Comparison of ENCODE assay signal across 24 cellular contexts in genomic region chr2:166464187-166464586, GRCh38. TPM values are rescaled to one million over a fixed set of nuclear protein-coding genes. Genes with fewer than 3 reads are reported as not detected.
DNase-seq lines count a peak whose midpoint lies in the region; ATAC-seq, FAIRE-seq and TF ChIP-seq lines count a peak whose summit lies in the region.
"Had no signal": no experiment of that assay in that cellular context is flagged by ENCODE, and none has a peak within 500 bp of the region (broad histone marks: within the 10 kb centered on the region; RNA-seq: fewer than 3 reads in every experiment).

No MANE protein-coding gene starts in this region.

- H3K9me3 Mint-ChIP-seq in MCF 10A (ENCODE audit: unreplicated experiment) = no peaks in the 10 kb centered on the region

- H3K36me3 Mint-ChIP-seq in MCF 10A (ENCODE audit: insufficient read depth, unreplicated experiment) = no peaks in the 10 kb centered on the region

- intact Hi-C loops in MCF 10A (cut with micrococcal nuclease) (no loop called here), mammary epithelial cell (cut with micrococcal nuclease) (no loop called here)

- H3K36me3 ChIP-seq in mammary epithelial cell (ENCODE audit: insufficient read depth, low read length) (no peaks in the 10 kb centered on the region), bronchial epithelial cell (ENCODE audit: control insufficient read depth, insufficient read depth, low read length) (no peaks in the 10 kb centered on the region)
- H3K36me3 ChIP-seq: BLaER1 treated with 17β-estradiol and CSF1 and Interleukin-3, amounts not matched to agents 10 nM and 100 nM; SJSA1 had no signal

- H3K9ac ChIP-seq in mammary epithelial cell (ENCODE audit: insufficient read depth, low read length) = no peak overlapping the region
- H3K9ac ChIP-seq: BLaER1 treated with 17β-estradiol and CSF1 and Interleukin-3, amounts not matched to agents 10 nM and 100 nM had no signal

- no peak for FAIRE-seq in bronchial epithelial cell (lab: Jason Lieb, UNC)
- FAIRE-seq: GM12891, GM18507, H1, HepG2 had no signal

- 56% methylated on average over 1 of the region's 1 CpG for WGBS in mammary epithelial cell (ENCODE audit: low coverage, missing lambda C conversion rate)

- no peaks in the 10 kb centered on the region for H3K9me3 ChIP-seq in mammary epithelial cell (replicated peaks; ENCODE audit: insufficient read depth, low read length)
- H3K9me3 ChIP-seq: BLaER1 treated with 17β-estradiol and CSF1 and Interleukin-3, amounts not matched to agents 10 nM and 100 nM; SJSA1 had no signal

- no peaks in the 10 kb centered on the region for H3K4me1 ChIP-seq in mammary epithelial cell (ENCODE audit: insufficient read depth, low read length)
- H3K4me1 ChIP-seq: BLaER1 treated with 17β-estradiol and CSF1 and Interleukin-3, amounts not matched to agents 10 nM and 100 nM; SJSA1 had no signal

- BruUV-seq in MCF 10A (replicated peaks; lab: Mats Ljungman, UMichigan) = no TSS peak
- no TSS peak for BruUV-seq in mammary epithelial cell (replicated peaks; lab: Mats Ljungman, UMichigan)

- TF ChIP-seq CTCF in MCF 10A (IDR thresholded peaks at IDR 0.05; ENCODE audit: unreplicated experiment) (no peak), mammary epithelial cell (conservative IDR thresholded peaks at IDR 0.05 in 1 of 2, IDR thresholded peaks at IDR 0.05 in 1 of 2; ENCODE audit: extremely low read depth in 1 of 2, insufficient read depth in 1 of 2, low read depth in 1 of 2, low read length in 2 of 2) (no peak), bronchial epithelial cell (IDR thresholded peaks at IDR 0.05; ENCODE audit: insufficient read depth, low read length, severe bottlenecking) (no peak), fibroblast of the aortic adventitia (IDR thresholded peaks at IDR 0.05; ENCODE audit: insufficient read depth, low read length) (no peak)

- no peak overlapping the region for H3K27ac ChIP-seq in mammary epithelial cell (ENCODE audit: insufficient read depth, low read depth, low read length)
- H3K27ac ChIP-seq: BLaER1 treated with 17β-estradiol and CSF1 and Interleukin-3, amounts not matched to agents 10 nM and 100 nM; RWPE1; SJSA1 had no signal

- no peak overlapping the region for H3K4me3 ChIP-seq in mammary epithelial cell (replicated peaks in 1 of 3; ENCODE audit: insufficient read depth in 1 of 3, low read depth in 2 of 3, low read length in 3 of 3)
- H3K4me3 ChIP-seq in bronchial epithelial cell (ENCODE audit: low read depth, low read length) = no peak overlapping the region
- no peak overlapping the region for H3K4me3 ChIP-seq in fibroblast of the aortic adventitia (ENCODE audit: low read depth, low read length)
- H3K4me3 ChIP-seq: BLaER1 treated with 17β-estradiol and CSF1 and Interleukin-3, amounts not matched to agents 10 nM and 100 nM; SJSA1 had no signal

- H3K4me2 ChIP-seq in mammary epithelial cell (ENCODE audit: insufficient read depth, low read depth, low read length) = no peak overlapping the region
- H3K4me2 ChIP-seq: BLaER1 treated with 17β-estradiol and CSF1 and Interleukin-3, amounts not matched to agents 10 nM and 100 nM had no signal

- DNase-seq in MCF 10A (ENCODE audit: unreplicated experiment) (peak; percentile 10), mammary epithelial cell (no peak), bronchial epithelial cell (ENCODE audit: low read depth) (peak; percentile 30), fibroblast of the aortic adventitia (ENCODE audit: low read depth) (peak; percentile 0), NCI-H510A treated with DMSO at 0.1 percent for 48 hours (lab: John Stamatoyannopoulos, UW) (no peak), DMS114 treated with DMSO at 0.1 percent for 48 hours (lab: John Stamatoyannopoulos, UW; ENCODE audit: unreplicated experiment) (no peak)
- DNase-seq: DND-41, GF-D8, Karpas-422, MV-4-11, NCI-H1417, NCI-H187 treated with DMSO at 0.1 percent for 48 hours, NCI-H69, OCI-M1 had no signal

- dilution Hi-C loops in mammary epithelial cell (cut with HindIII; ENCODE audit: low sequenced_read_pairs) = no loop called here

- no peaks in the 10 kb centered on the region for H3K27me3 Mint-ChIP-seq in MCF 10A (ENCODE audit: insufficient read depth, unreplicated experiment)

- no peaks in the 10 kb centered on the region for H3K79me2 ChIP-seq in mammary epithelial cell (ENCODE audit: insufficient read depth, low read length)

- no peaks in the 10 kb centered on the region for H4K20me1 ChIP-seq in mammary epithelial cell (ENCODE audit: insufficient read depth, low read length)
- H4K20me1 ChIP-seq: BLaER1 treated with 17β-estradiol and CSF1 and Interleukin-3, amounts not matched to agents 10 nM and 100 nM had no signal

- H3K27me3 ChIP-seq in mammary epithelial cell (ENCODE audit: insufficient read depth, low read length) = no peaks in the 10 kb centered on the region
- no peaks in the 10 kb centered on the region for H3K27me3 ChIP-seq in bronchial epithelial cell (ENCODE audit: control insufficient read depth, insufficient read depth, low read length)
- H3K27me3 ChIP-seq: BLaER1 treated with 17β-estradiol and CSF1 and Interleukin-3, amounts not matched to agents 10 nM and 100 nM; SJSA1 had no signal

- no peak overlapping the region for H3K27ac Mint-ChIP-seq in MCF 10A (ENCODE audit: low read depth, unreplicated experiment)

- ATAC-seq in GM21360 (IDR thresholded peaks at IDR 0.05; ENCODE audit: unreplicated experiment) (no peak), GM21529 (IDR thresholded peaks at IDR 0.05; ENCODE audit: unreplicated experiment) (no peak)
- ATAC-seq: HepG2 had no signal

- H3K4me1 Mint-ChIP-seq in MCF 10A (ENCODE audit: insufficient read depth, unreplicated experiment) = no peaks in the 10 kb centered on the region

- H2AFZ ChIP-seq in mammary epithelial cell (ENCODE audit: low read depth, low read length) = no peak overlapping the region

- CTCF ChIA-PET in MCF 10A (lab: Yijun Ruan, JAX) = no interaction called here
- CTCF ChIA-PET in mammary epithelial cell (lab: Charles Lee; ENCODE audit: low non-redundant PET) = interaction anchor here (0.6 kb wide), 1 partner anchor 563 kb away, joined by 5 read pairs; no protein-coding TSS in a partner anchor

- in situ Hi-C loops in mammary epithelial cell (cut with MboI; ENCODE audit: low sequenced_read_pairs in 2 of 2) = no loop called here

- H3K4me3 Mint-ChIP-seq in MCF 10A (ENCODE audit: unreplicated experiment) = no peak overlapping the region

- POLR2A ChIA-PET in MCF 10A (lab: Yijun Ruan, JAX) = no interaction called here

RNA-seq across cellular contexts. Expression of gene SCN7A, which starts 29.9 kb away (rescaled TPM):
- total RNA-seq in MCF 10A (2022) (not detected in 2 replicates), mammary epithelial cell (not detected), bronchial epithelial cell (not detected in 2 replicates), fibroblast of the aortic adventitia (ENCODE audit: low replicate concordance) (under 0.01 and 4.7 TPM in 2 replicates)
- not detected for polyA plus RNA-seq in mammary epithelial cell
- not detected for polyA minus RNA-seq in mammary epithelial cell
- total RNA-seq: A172, HepG2 had no signal

Comparison
In these comparisons a context has a peak if more than half of its experiments do, and no peak if none do; other contexts are left out.
1. DNase-seq: peak in MCF 10A (single experiment), bronchial epithelial cell (single experiment) and fibroblast of the aortic adventitia (single experiment); none in mammary epithelial cell (single experiment), NCI-H510A treated with DMSO at 0.1 percent for 48 hours (single experiment) and DMS114 treated with DMSO at 0.1 percent for 48 hours (single experiment).